In genomic region chr6:81487489-81487888, GRCh38 we compare ENCODE assay signal across 13 cellular contexts.
DNase-seq lines count a peak whose midpoint lies in the region; ATAC-seq and TF ChIP-seq lines count a peak whose summit lies in the region.
"Had no signal": no experiment of that assay in that cellular context is flagged by ENCODE, and none has a peak within 500 bp of the region (broad histone marks: within the 10 kb centered on the region; RNA-seq: fewer than 3 reads in every experiment).

No MANE protein-coding gene starts in this region.

- peaks cover 3% of the 10 kb centered on the region for H3K4me1 ChIP-seq in endocrine pancreas (ENCODE audit: control insufficient read depth, insufficient read depth, low read length)

- H3K9me3 ChIP-seq in endocrine pancreas (ENCODE audit: control insufficient read depth, low read length) = no peaks in the 10 kb centered on the region

- CTCF ChIA-PET in MCF 10A (lab: Yijun Ruan, JAX) = interaction anchor here (0.6 kb wide), 2 partner anchors 38 to 264 kb away, joined by 3 read pairs; no protein-coding TSS in a partner anchor

- H3K4me3 ChIP-seq in endocrine pancreas (ENCODE audit: control insufficient read depth, insufficient read depth, low read length) = peak overlapping the region; percentile 40
- H3K4me3 ChIP-seq: cardiac muscle cell had no signal

- H3K27me3 Mint-ChIP-seq in MCF 10A (ENCODE audit: insufficient read depth, unreplicated experiment) = no peaks in the 10 kb centered on the region
- H3K27me3 Mint-ChIP-seq: activated T-cell treated with anti-CD3 and anti-CD28 coated beads, Interleukin-2, amount 50 U/mL, for 24 hours; natural killer cell treated with Interleukin-12 subunit alpha and Interleukin-12 subunit beta and Interleukin-15 and Interleukin-18, amount 100 ng/mL, for 72 hours had no signal

- ATAC-seq in omental fat pad (ENCODE audit: low FRiP score) = no peak
- no peak for ATAC-seq in HG03045 (IDR thresholded peaks at IDR 0.05; ENCODE audit: unreplicated experiment)
- ATAC-seq: natural killer cell treated with Interleukin-12 subunit alpha and Interleukin-12 subunit beta and Interleukin-15 and Interleukin-18, amount 100 ng/mL, for 72 hours had no signal

- intact Hi-C loops in MCF 10A (cut with micrococcal nuclease) = no loop called here

- TF ChIP-seq CTCF in omental fat pad (IDR thresholded peaks at IDR 0.05) (no peak), MCF 10A (IDR thresholded peaks at IDR 0.05; ENCODE audit: unreplicated experiment) (no peak)

- H3K27ac Mint-ChIP-seq in MCF 10A (ENCODE audit: low read depth, unreplicated experiment) = no peak overlapping the region
- H3K27ac Mint-ChIP-seq: activated T-cell treated with anti-CD3 and anti-CD28 coated beads, Interleukin-2, amount 50 U/mL, for 24 hours; natural killer cell treated with Interleukin-12 subunit alpha and Interleukin-12 subunit beta and Interleukin-15 and Interleukin-18, amount 100 ng/mL, for 72 hours had no signal

- H3K9me3 Mint-ChIP-seq in MCF 10A (ENCODE audit: unreplicated experiment) = no peaks in the 10 kb centered on the region
- H3K9me3 Mint-ChIP-seq: activated T-cell treated with anti-CD3 and anti-CD28 coated beads, Interleukin-2, amount 50 U/mL, for 24 hours had no signal

- POLR2A ChIA-PET in MCF 10A (lab: Yijun Ruan, JAX) = interaction anchor here (0.6 kb wide), 1 partner anchor 214 kb away, joined by 3 read pairs; no protein-coding TSS in a partner anchor

- no peak overlapping the region for H3K4me3 Mint-ChIP-seq in MCF 10A (ENCODE audit: unreplicated experiment)
- H3K4me3 Mint-ChIP-seq: activated T-cell treated with anti-CD3 and anti-CD28 coated beads, Interleukin-2, amount 50 U/mL, for 24 hours; natural killer cell treated with Interleukin-12 subunit alpha and Interleukin-12 subunit beta and Interleukin-15 and Interleukin-18, amount 100 ng/mL, for 72 hours had no signal

- DNase-seq in NCI-H69 (lab: John Stamatoyannopoulos, UW) (peak; percentile 41), iris pigment epithelial cell (ENCODE audit: low read depth) (peak; percentile 28), stromal cell of bone marrow (ENCODE audit: low read depth) (peak; percentile 30), omental fat pad (ENCODE audit: low spot score) (no peak), MCF 10A (ENCODE audit: unreplicated experiment) (no peak), KBM-7 (no peak)
- DNase-seq: activated T-cell treated with anti-CD3 and anti-CD28 coated beads, Interleukin-2, amount 50 U/mL, for 24 hours; NCI-H1092 treated with DMSO at 0.1 percent for 48 hours; stimulated activated CD4-positive, alpha-beta T cell treated with anti-CD3 and anti-CD28 coated beads, Interleukin-4, amount 100 ng/mL, for 4 hours had no signal

- no peaks in the 10 kb centered on the region for H3K4me1 Mint-ChIP-seq in MCF 10A (ENCODE audit: insufficient read depth, unreplicated experiment)

- no peaks in the 10 kb centered on the region for H3K36me3 ChIP-seq in endocrine pancreas (ENCODE audit: control insufficient read depth, insufficient read depth, low read length)
- H3K36me3 ChIP-seq: cardiac muscle cell had no signal

- H3K36me3 Mint-ChIP-seq in MCF 10A (ENCODE audit: insufficient read depth, unreplicated experiment) = no peaks in the 10 kb centered on the region
- H3K36me3 Mint-ChIP-seq: natural killer cell treated with Interleukin-12 subunit alpha and Interleukin-12 subunit beta and Interleukin-15 and Interleukin-18, amount 100 ng/mL, for 72 hours had no signal

- BruUV-seq in MCF 10A (replicated peaks; lab: Mats Ljungman, UMichigan) = no TSS peak

- no peaks in the 10 kb centered on the region for H3K27me3 ChIP-seq in endocrine pancreas (ENCODE audit: control insufficient read depth, insufficient read depth, low read length)
- H3K27me3 ChIP-seq: cardiac muscle cell had no signal

- in situ Hi-C loops in KBM-7 (cut with MboI; ENCODE audit: low pct_unique_long_range_greater_than_20kb, low sequenced_read_pairs) = no loop called here

- H3K9ac ChIP-seq in endocrine pancreas (ENCODE audit: control insufficient read depth, insufficient read depth, low read length) = no peak overlapping the region

Comparison
In these comparisons a context has a peak if more than half of its experiments do, and no peak if none do; other contexts are left out.
1. DNase-seq: peak in NCI-H69 (single experiment), iris pigment epithelial cell (single experiment) and stromal cell of bone marrow (single experiment); none in omental fat pad (single experiment), MCF 10A (single experiment) and KBM-7 (single experiment).